19 cellular contexts compared by ENCODE assay signal in the genomic region with DNA sequence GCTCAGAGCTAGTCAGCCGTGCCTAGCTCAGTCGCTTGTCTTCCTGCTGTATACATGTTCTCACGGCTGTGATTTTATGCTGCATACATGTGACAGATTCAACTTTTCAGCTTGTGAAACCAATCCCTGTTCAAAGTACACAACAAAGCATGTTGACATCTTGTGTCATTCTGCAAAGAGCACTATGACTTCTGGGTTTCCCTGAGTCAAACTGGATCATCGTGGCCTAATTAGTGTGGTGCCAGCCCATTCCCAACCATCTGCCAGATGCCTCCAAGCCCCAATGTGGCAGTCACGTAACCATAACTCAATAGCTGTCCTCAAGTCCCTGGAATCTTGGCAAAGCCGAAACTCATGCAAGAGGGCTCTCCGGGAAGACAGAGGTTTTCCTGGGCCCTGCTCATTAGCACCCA.
DNase-seq lines count a peak whose midpoint lies in the region; ATAC-seq and TF ChIP-seq lines count a peak whose summit lies in the region.
"Had no signal": no experiment of that assay in that cellular context is flagged by ENCODE, and none has a peak within 500 bp of the region (broad histone marks: within the 10 kb centered on the region; RNA-seq: fewer than 3 reads in every experiment).

No MANE protein-coding gene starts in this region.

- H3K36me3 ChIP-seq in psoas muscle (ENCODE audit: insufficient read depth in 1 of 2, low read depth in 1 of 2): peaks cover 0 to 7% of the 10 kb centered on the region in 2 donors
- H3K36me3 ChIP-seq in effector memory CD4-positive, alpha-beta T cell (ENCODE audit: control insufficient read depth, insufficient read depth, low read length): no peaks in the 10 kb centered on the region
- H3K36me3 ChIP-seq: SJCRH30 had no signal

- CTCF ChIA-PET in CD4-positive, alpha-beta T cell (lab: Charles Lee): no interaction called here

- WGBS in psoas muscle, 3 donors: 46 to 59% (median 57%) methylated on average over 7 of the region's 7 CpGs

- no peak overlapping the region for H3K4me3 ChIP-seq in psoas muscle
- no peak overlapping the region for H3K4me3 ChIP-seq in effector memory CD4-positive, alpha-beta T cell (ENCODE audit: insufficient read depth, low read depth, low read length, poor library complexity, severe bottlenecking)
- H3K4me3 ChIP-seq: A549, SJCRH30 had no signal

- H3K9me3 Mint-ChIP-seq in activated T-helper 1 cell treated with anti-CD3 and anti-CD28 coated beads, Interleukin-12 subunit alpha, Interleukin-12 subunit beta, Interleukin-2, Interleukin-4 antibody, amounts not matched to agents 30 ng/mL and 10 ng/mL and 1 ng/mL, durations not matched to agents 14 hours and 24 hours and 36 hours: no peaks in the 10 kb centered on the region
- no peaks in the 10 kb centered on the region for H3K9me3 Mint-ChIP-seq in CD4-positive, alpha-beta T cell

- H3K4me1 ChIP-seq in psoas muscle: no peaks in the 10 kb centered on the region
- H3K4me1 ChIP-seq in effector memory CD4-positive, alpha-beta T cell (ENCODE audit: control insufficient read depth, insufficient read depth, low read length, poor library complexity, severe bottlenecking): no peaks in the 10 kb centered on the region
- H3K4me1 ChIP-seq: A549, Caco-2, SJCRH30 had no signal

- H3K9me3 ChIP-seq in psoas muscle: no peaks in the 10 kb centered on the region
- H3K9me3 ChIP-seq in effector memory CD4-positive, alpha-beta T cell (ENCODE audit: control insufficient read depth, low read length): no peaks in the 10 kb centered on the region
- H3K9me3 ChIP-seq in CD4-positive, alpha-beta T cell (ENCODE audit: control insufficient read depth, low read length): no peaks in the 10 kb centered on the region
- H3K9me3 ChIP-seq: A549, Caco-2, SJCRH30 had no signal

- in situ Hi-C loops in G401 (cut with HindIII; ENCODE audit: low sequenced_read_pairs): no loop called here

- POLR2A ChIA-PET in CD4-positive, alpha-beta T cell (lab: Charles Lee): no interaction called here

- H3K27ac Mint-ChIP-seq in activated T-helper 1 cell treated with anti-CD3 and anti-CD28 coated beads, Interleukin-12 subunit alpha, Interleukin-12 subunit beta, Interleukin-2, Interleukin-4 antibody, amounts not matched to agents 30 ng/mL and 10 ng/mL and 1 ng/mL, durations not matched to agents 14 hours and 24 hours and 36 hours: no peak overlapping the region
- no peak overlapping the region for H3K27ac Mint-ChIP-seq in CD4-positive, alpha-beta T cell
- H3K27ac Mint-ChIP-seq: CD14-positive monocyte had no signal

- peak; percentile 53 to 94 (median 78) for ATAC-seq in psoas muscle
- ATAC-seq in CD4-positive, alpha-beta T cell (ENCODE audit: poor library complexity): no peak
- ATAC-seq: A549 had no signal

- H3K4me3 Mint-ChIP-seq in activated T-helper 1 cell treated with anti-CD3 and anti-CD28 coated beads, Interleukin-12 subunit alpha, Interleukin-12 subunit beta, Interleukin-2, Interleukin-4 antibody, amounts not matched to agents 30 ng/mL and 10 ng/mL and 1 ng/mL, durations not matched to agents 14 hours and 24 hours and 36 hours: no peak overlapping the region
- H3K4me3 Mint-ChIP-seq in CD4-positive, alpha-beta T cell: no peak overlapping the region
- H3K4me3 Mint-ChIP-seq: CD14-positive monocyte had no signal

- peak; percentile 15 for DNase-seq in G401 (ENCODE audit: low spot score)
- peak; percentile 6 for DNase-seq in NAMALWA (ENCODE audit: low spot score)
- DNase-seq in epithelial cell of prostate (ENCODE audit: low read depth, low spot score): no peak
- peak in 1 of 2 donors; percentile 19 for DNase-seq in psoas muscle
- no peak for DNase-seq in activated T-helper 1 cell treated with anti-CD3 and anti-CD28 coated beads, Interleukin-12 subunit alpha, Interleukin-12 subunit beta, Interleukin-2, Interleukin-4 antibody, amounts not matched to agents 30 ng/mL and 10 ng/mL and 1 ng/mL, durations not matched to agents 14 hours and 24 hours and 36 hours (ENCODE audit: low spot score)
- no peak for DNase-seq in NCI-H187 treated with DMSO at 0.1 percent for 48 hours (lab: John Stamatoyannopoulos, UW)
- no peak for DNase-seq in effector memory CD4-positive, alpha-beta T cell
- DNase-seq in CD4-positive, alpha-beta T cell: no peak
- DNase-seq: AML-193; Caco-2; DMS153; GOT3; KG1; NCI-H1048; NK-92 treated with Interleukin-12 subunit alpha and Interleukin-12 subunit beta, amount 100 ng/mL, for 24 hours; RPMI8226; SJCRH30 had no signal

- H3K36me3 Mint-ChIP-seq in activated T-helper 1 cell treated with anti-CD3 and anti-CD28 coated beads, Interleukin-12 subunit alpha, Interleukin-12 subunit beta, Interleukin-2, Interleukin-4 antibody, amounts not matched to agents 30 ng/mL and 10 ng/mL and 1 ng/mL, durations not matched to agents 14 hours and 24 hours and 36 hours (ENCODE audit: low read depth): no peaks in the 10 kb centered on the region
- no peaks in the 10 kb centered on the region for H3K36me3 Mint-ChIP-seq in CD4-positive, alpha-beta T cell (ENCODE audit: low read depth)

- peak overlapping the region; percentile 81 for H3K27ac ChIP-seq in epithelial cell of prostate
- no peak overlapping the region for H3K27ac ChIP-seq in psoas muscle
- no peak overlapping the region for H3K27ac ChIP-seq in effector memory CD4-positive, alpha-beta T cell (ENCODE audit: insufficient read depth, low read length, poor library complexity, severe bottlenecking)
- H3K27ac ChIP-seq in CD4-positive, alpha-beta T cell (ENCODE audit: low read depth, low read length): no peak overlapping the region
- H3K27ac ChIP-seq: A549, SJCRH30 had no signal

- H3K27me3 ChIP-seq in psoas muscle (ENCODE audit: insufficient read depth in 3 of 3, low read length in 2 of 3): no peaks in the 10 kb centered on the region
- no peaks in the 10 kb centered on the region for H3K27me3 ChIP-seq in effector memory CD4-positive, alpha-beta T cell (replicated peaks; ENCODE audit: control insufficient read depth, insufficient read depth, low read length, poor library complexity, severe bottlenecking)
- H3K27me3 ChIP-seq in CD4-positive, alpha-beta T cell (ENCODE audit: control insufficient read depth, insufficient read depth, low read length): no peaks in the 10 kb centered on the region
- H3K27me3 ChIP-seq: SJCRH30 had no signal

- no peak for TF ChIP-seq CTCF in psoas muscle (IDR thresholded peaks at IDR 0.05)
- no peak for TF ChIP-seq CTCF in CD4-positive, alpha-beta T cell (IDR thresholded peaks at IDR 0.05)

- H3K27me3 Mint-ChIP-seq in activated T-helper 1 cell treated with anti-CD3 and anti-CD28 coated beads, Interleukin-12 subunit alpha, Interleukin-12 subunit beta, Interleukin-2, Interleukin-4 antibody, amounts not matched to agents 30 ng/mL and 10 ng/mL and 1 ng/mL, durations not matched to agents 14 hours and 24 hours and 36 hours (ENCODE audit: insufficient read depth): no peaks in the 10 kb centered on the region
- peaks cover 10% of the 10 kb centered on the region for H3K27me3 Mint-ChIP-seq in CD4-positive, alpha-beta T cell

- intact Hi-C loops in psoas muscle (cut with DNase I): no loop called here
- intact Hi-C loops in activated T-helper 1 cell treated with anti-CD3 and anti-CD28 coated beads, Interleukin-12 subunit alpha, Interleukin-12 subunit beta, Interleukin-2, Interleukin-4 antibody, amounts not matched to agents 30 ng/mL and 10 ng/mL and 1 ng/mL, durations not matched to agents 14 hours and 24 hours and 36 hours (cut with micrococcal nuclease): no loop called here
- intact Hi-C loops in CD4-positive, alpha-beta T cell (cut with DNase I, micrococcal nuclease): no loop called here

- no peaks in the 10 kb centered on the region for H3K4me1 Mint-ChIP-seq in activated T-helper 1 cell treated with anti-CD3 and anti-CD28 coated beads, Interleukin-12 subunit alpha, Interleukin-12 subunit beta, Interleukin-2, Interleukin-4 antibody, amounts not matched to agents 30 ng/mL and 10 ng/mL and 1 ng/mL, durations not matched to agents 14 hours and 24 hours and 36 hours (ENCODE audit: low read depth)
- no peaks in the 10 kb centered on the region for H3K4me1 Mint-ChIP-seq in CD4-positive, alpha-beta T cell (ENCODE audit: low read depth)
- H3K4me1 Mint-ChIP-seq: CD14-positive monocyte had no signal

Comparison
In these comparisons a context has a peak if more than half of its experiments do, and no peak if none do; other contexts are left out.
1. DNase-seq: peak in G401 (single experiment) and NAMALWA (single experiment); none in epithelial cell of prostate (single experiment), activated T-helper 1 cell treated with anti-CD3 and anti-CD28 coated beads, Interleukin-12 subunit alpha, Interleukin-12 subunit beta, Interleukin-2, Interleukin-4 antibody, amounts not matched to agents 30 ng/mL and 10 ng/mL and 1 ng/mL, durations not matched to agents 14 hours and 24 hours and 36 hours (single experiment), NCI-H187 treated with DMSO at 0.1 percent for 48 hours (single experiment), effector memory CD4-positive, alpha-beta T cell (0 of 3) and CD4-positive, alpha-beta T cell (0 of 10).